In genomic region chr6:150165020-150165702, GRCh38 we compare ENCODE assay signal across 3 cellular contexts.
TF ChIP-seq lines count a peak whose summit lies in the region.

No MANE protein-coding gene starts in this region.

TF ChIP-seq in HCT116, 20 proteins besides CTCF, POLR2A, EP300 and RAD21 (continued from another document):
- TF ChIP-seq ATF3 (IDR thresholded peaks at IDR 0.05) (no peak), CEBPB (IDR thresholded peaks at IDR 0.05; ENCODE audit: low read depth) (no peak), SIN3A (IDR thresholded peaks at IDR 0.05; ENCODE audit: low read depth) (no peak), TCF7L2 (IDR thresholded peaks at IDR 0.05; ENCODE audit: borderline replicate concordance, extremely low read depth, insufficient read depth, insufficient read length) (no peak), MAX (IDR thresholded peaks at IDR 0.05) (no peak), SRF (IDR thresholded peaks at IDR 0.05; ENCODE audit: low read depth) (no peak)
TF ChIP-seq in HCT116: peak in this region for 0.

TF ChIP-seq in HEK293, 187 proteins besides CTCF, POLR2A, EP300 and RAD21 (continued from another document):
- TF ChIP-seq ZNF19 (tag by site-specific recombination; IDR thresholded peaks at IDR 0.05; ENCODE audit: low read depth) (no peak), ZBTB17 (tag by site-specific recombination; IDR thresholded peaks at IDR 0.05) (peak; percentile 33; the same call in 1 of the 2 replicates), ZNF157 (tag by site-specific recombination; IDR thresholded peaks at IDR 0.05) (no peak)

TF ChIP-seq in K562, 482 proteins besides CTCF, POLR2A, EP300 and RAD21 (continued from another document):
- TF ChIP-seq PREB (CRISPR knock-in tag; IDR thresholded peaks at IDR 0.05), result no peak
- no peak for TF ChIP-seq ZNF445 (CRISPR knock-in tag; IDR thresholded peaks at IDR 0.05; ENCODE audit: low read depth)
- TF ChIP-seq PHTF2 (CRISPR knock-in tag; IDR thresholded peaks at IDR 0.05), result no peak
- no peak for TF ChIP-seq TSHZ1 (CRISPR knock-in tag; IDR thresholded peaks at IDR 0.05)
- TF ChIP-seq E2F5 (CRISPR knock-in tag; IDR thresholded peaks at IDR 0.05), result no peak
TF ChIP-seq in K562: peak in this region for 1.
